In the genomic region with DNA sequence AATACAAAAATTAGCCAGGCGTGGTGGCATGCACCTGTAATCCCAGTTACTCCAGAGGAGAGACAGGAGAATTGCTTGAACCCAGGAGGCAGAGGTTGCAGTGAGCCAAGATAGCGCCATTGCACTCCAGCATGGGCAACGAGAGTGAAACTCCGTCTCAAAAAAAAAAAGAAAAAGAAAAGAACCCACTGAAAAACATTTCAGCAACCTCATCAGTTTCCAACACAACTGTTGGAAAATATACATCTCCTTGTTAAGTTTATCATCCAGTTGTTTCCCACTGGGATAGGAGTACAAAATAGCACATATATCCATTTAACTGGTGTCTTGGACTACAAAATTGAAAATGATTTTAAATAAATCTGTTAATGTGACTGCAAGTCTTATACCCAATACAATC, we compare ENCODE assay signal across 10 cellular contexts. TPM values are rescaled to one million over a fixed set of nuclear protein-coding genes. Genes with fewer than 3 reads are reported as not detected.
A peak's percentile ranks its signal among the peaks of the same experiment; 100 is the strongest.
DNase-seq lines count a peak whose midpoint lies in the region; ATAC-seq and TF ChIP-seq lines count a peak whose summit lies in the region.
"Had no signal": no experiment of that assay in that cellular context is flagged by ENCODE, and none has a peak within 500 bp of the region (broad histone marks: within the 10 kb centered on the region; RNA-seq: fewer than 3 reads in every experiment).

No MANE protein-coding gene starts in this region.

- peaks cover 17 to 58% (median 23%) of the 10 kb centered on the region in 4 donors for H3K4me1 ChIP-seq in stomach

- no peak for DNase-seq in activated naive CD4-positive, alpha-beta T cell treated with anti-CD3 and anti-CD28 coated beads for 36 hours
- DNase-seq in activated naive CD4-positive, alpha-beta T cell treated with Interleukin-2 at 50 U/mL for 16 hours = no peak
- DNase-seq in activated CD8-positive, alpha-beta T cell treated with anti-CD3 and anti-CD28 coated beads for 36 hours = no peak
- DNase-seq in foreskin fibroblast = no peak
- no peak for DNase-seq in stomach
- no peak for DNase-seq in NCI-H1417 (lab: John Stamatoyannopoulos, UW)
- DNase-seq: NCI-H1105 treated with DMSO at 0.1 percent for 48 hours, substantia nigra had no signal

- H3K4me3 Mint-ChIP-seq in activated naive CD4-positive, alpha-beta T cell treated with anti-CD3 and anti-CD28 coated beads for 36 hours = peak overlapping the region; percentile 83
- peak overlapping the region; percentile 87 for H3K4me3 Mint-ChIP-seq in activated CD8-positive, alpha-beta T cell treated with anti-CD3 and anti-CD28 coated beads for 36 hours

- POLR2A ChIA-PET in activated CD8-positive, alpha-beta T cell treated with anti-CD3 and anti-CD28 coated beads for 36 hours (lab: Charles Lee) = interaction anchor here (0.7 to 3.1 kb wide), 3 partner anchors 8 to 231 kb away, joined by 3 to 13 read pairs (median 3); no protein-coding TSS in a partner anchor

- H3K27me3 Mint-ChIP-seq in activated naive CD4-positive, alpha-beta T cell treated with anti-CD3 and anti-CD28 coated beads for 36 hours (ENCODE audit: low read depth) = no peaks in the 10 kb centered on the region
- H3K27me3 Mint-ChIP-seq in activated CD8-positive, alpha-beta T cell treated with anti-CD3 and anti-CD28 coated beads for 36 hours = no peaks in the 10 kb centered on the region

- no peaks in the 10 kb centered on the region for H3K9me3 Mint-ChIP-seq in activated naive CD4-positive, alpha-beta T cell treated with anti-CD3 and anti-CD28 coated beads for 36 hours
- no peaks in the 10 kb centered on the region for H3K9me3 Mint-ChIP-seq in activated CD8-positive, alpha-beta T cell treated with anti-CD3 and anti-CD28 coated beads for 36 hours

- peak overlapping the region in 1 of 5 donors; percentile 100 for H3K27ac ChIP-seq in stomach

- peak overlapping the region; percentile 83 to 99 for H3K4me3 ChIP-seq in foreskin fibroblast (ENCODE audit: low read depth in 1 of 2, low read length in 2 of 2)
- H3K4me3 ChIP-seq in stomach = peak overlapping the region in 3 of 4 donors; percentile 89 to 96 (median 94)

- CTCF ChIA-PET in activated naive CD4-positive, alpha-beta T cell treated with anti-CD3 and anti-CD28 coated beads for 36 hours (lab: Charles Lee) = no interaction called here
- CTCF ChIA-PET in activated CD8-positive, alpha-beta T cell treated with anti-CD3 and anti-CD28 coated beads for 36 hours (lab: Charles Lee) = interaction anchor here (0.9 to 1.7 kb wide), 3 partner anchors 31 to 229 kb away, joined by 3 to 6 read pairs (median 4); no protein-coding TSS in a partner anchor

- peaks cover 31% of the 10 kb centered on the region for H3K4me1 Mint-ChIP-seq in activated naive CD4-positive, alpha-beta T cell treated with anti-CD3 and anti-CD28 coated beads for 36 hours (ENCODE audit: low read depth)
- H3K4me1 Mint-ChIP-seq in activated CD8-positive, alpha-beta T cell treated with anti-CD3 and anti-CD28 coated beads for 36 hours (ENCODE audit: low read depth) = peaks cover 30% of the 10 kb centered on the region

- no peaks in the 10 kb centered on the region for H3K27me3 ChIP-seq in stomach

- H3K36me3 ChIP-seq in stomach = peaks cover 13 to 27% (median 19%) of the 10 kb centered on the region in 4 donors

- no peak for TF ChIP-seq POLR2A in stomach (IDR thresholded peaks at IDR 0.05)

- H3K27ac Mint-ChIP-seq in activated naive CD4-positive, alpha-beta T cell treated with anti-CD3 and anti-CD28 coated beads for 36 hours = no peak overlapping the region
- H3K27ac Mint-ChIP-seq in activated CD8-positive, alpha-beta T cell treated with anti-CD3 and anti-CD28 coated beads for 36 hours = peak overlapping the region; percentile 88

- intact Hi-C loops in activated naive CD4-positive, alpha-beta T cell treated with anti-CD3 and anti-CD28 coated beads for 36 hours (cut with micrococcal nuclease) = no loop called here
- intact Hi-C loops in activated CD8-positive, alpha-beta T cell treated with anti-CD3 and anti-CD28 coated beads for 36 hours (cut with micrococcal nuclease) = no loop called here
- intact Hi-C loops in stomach (cut with DNase I; ENCODE audit: low total_unique reads) = no loop called here

- no peak for TF ChIP-seq EP300 in stomach (IDR thresholded peaks at IDR 0.05)

- 54 to 66% (median 61%) methylated on average over 4 of the region's 4 CpGs for WGBS in stomach, 5 donors

- no peak for ATAC-seq in activated CD8-positive, alpha-beta T cell treated with anti-CD3 and anti-CD28 coated beads for 36 hours
- ATAC-seq in GM18520 (IDR thresholded peaks at IDR 0.05; ENCODE audit: unreplicated experiment) (no peak), GM21529 (IDR thresholded peaks at IDR 0.05; ENCODE audit: unreplicated experiment) (no peak)

- H3K9me3 ChIP-seq in stomach = no peaks in the 10 kb centered on the region

- peaks cover 20% of the 10 kb centered on the region for H3K36me3 Mint-ChIP-seq in activated naive CD4-positive, alpha-beta T cell treated with anti-CD3 and anti-CD28 coated beads for 36 hours (ENCODE audit: low read depth)
- H3K36me3 Mint-ChIP-seq in activated CD8-positive, alpha-beta T cell treated with anti-CD3 and anti-CD28 coated beads for 36 hours (ENCODE audit: low read depth) = peaks cover 30% of the 10 kb centered on the region

- no peak for TF ChIP-seq CTCF in activated CD8-positive, alpha-beta T cell treated with anti-CD3 and anti-CD28 coated beads for 36 hours (IDR thresholded peaks at IDR 0.05)
- TF ChIP-seq CTCF in foreskin fibroblast (IDR thresholded peaks at IDR 0.05; ENCODE audit: low read depth, low read length) = no peak
- no peak for TF ChIP-seq CTCF in stomach (IDR thresholded peaks at IDR 0.05)

RNA-seq across cellular contexts. Expression of a gene that starts 2.2 kb away (rescaled TPM):
- total RNA-seq in activated naive CD4-positive, alpha-beta T cell treated with anti-CD3 and anti-CD28 coated beads for 36 hours = 100 to 1,000 TPM; 124 to 129 TPM
- total RNA-seq in activated CD8-positive, alpha-beta T cell treated with anti-CD3 and anti-CD28 coated beads for 36 hours = 100 to 1,000 TPM; 133 TPM
- 100 to 1,000 TPM in 4 of 5 donors, 10 to 100 TPM in 1; 80.5 to 328 (median 131) TPM for total RNA-seq in stomach
- 10 to 100 TPM; 39.9 to 87.1 (median 83.0) TPM for polyA plus RNA-seq in stomach
